ENCODE assay signal across 19 cellular contexts in the genomic region with DNA sequence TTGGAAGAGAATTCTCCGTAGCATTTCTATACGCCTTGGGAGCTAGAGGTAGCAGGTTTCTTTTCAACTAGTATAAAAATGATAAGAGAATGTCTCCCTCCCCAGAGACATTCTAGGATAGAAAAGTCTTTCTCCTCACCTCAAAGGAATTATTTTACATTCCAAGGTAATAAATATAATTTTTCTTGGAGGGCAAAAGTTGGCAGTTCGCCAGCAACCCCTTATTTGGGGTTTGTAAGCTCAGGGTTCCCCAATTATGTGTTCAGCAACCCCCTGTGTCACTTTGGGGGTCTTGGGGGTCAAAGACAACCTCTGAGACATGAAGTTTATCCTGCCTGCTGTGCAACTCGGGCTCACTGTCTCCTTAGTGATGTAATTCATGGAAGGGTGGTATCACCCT. TPM values are rescaled to one million over a fixed set of nuclear protein-coding genes. Genes with fewer than 3 reads are reported as not detected.
DNase-seq lines count a peak whose midpoint lies in the region; ATAC-seq and TF ChIP-seq lines count a peak whose summit lies in the region.
"Had no signal": no experiment of that assay in that cellular context is flagged by ENCODE, and none has a peak within 500 bp of the region (broad histone marks: within the 10 kb centered on the region; RNA-seq: fewer than 3 reads in every experiment).

No MANE protein-coding gene starts in this region.

- H3K4me1 Mint-ChIP-seq in MCF 10A (ENCODE audit: insufficient read depth, unreplicated experiment) = no peaks in the 10 kb centered on the region
- H3K4me1 Mint-ChIP-seq: CD14-positive monocyte had no signal

- no peak for TF ChIP-seq EP300 in SK-N-SH (IDR thresholded peaks at IDR 0.05; ENCODE audit: borderline replicate concordance in 1 of 2, low read depth in 1 of 2, low read length in 1 of 2)

- ATAC-seq in SK-N-SH treated with all-trans-retinoic acid at 6 μM for 48 hours (no peak), foreskin keratinocyte (no peak)

- H3K79me2 ChIP-seq in SK-N-SH (ENCODE audit: insufficient read depth) = no peaks in the 10 kb centered on the region

- CTCF ChIA-PET in SK-N-SH (lab: Yijun Ruan, JAX) = interaction anchor here (1.6 kb wide), 1 partner anchor 13 kb away, joined by 6 read pairs; no protein-coding TSS in a partner anchor
- CTCF ChIA-PET in MCF 10A (lab: Yijun Ruan, JAX) = interaction anchor here (0.6 to 1.4 kb wide), 3 partner anchors 28 to 153 kb away, joined by 3 read pairs; no protein-coding TSS in a partner anchor

- no peak overlapping the region for H3K4me3 ChIP-seq in SK-N-SH (ENCODE audit: low read depth in 2 of 2, low read length in 1 of 2)
- H3K4me3 ChIP-seq: BLaER1 had no signal

- no peaks in the 10 kb centered on the region for H3K9me3 Mint-ChIP-seq in MCF 10A (ENCODE audit: unreplicated experiment)

- no peaks in the 10 kb centered on the region for H4K20me1 ChIP-seq in SK-N-SH (ENCODE audit: insufficient read depth)
- H4K20me1 ChIP-seq: BLaER1 had no signal

- TF ChIP-seq RAD21 in SK-N-SH (IDR thresholded peaks at IDR 0.05; ENCODE audit: low read length) = no peak

- H3K4me1 ChIP-seq in SK-N-SH (ENCODE audit: control insufficient read depth in 1 of 2, insufficient read depth in 2 of 2, low read depth in 1 of 2, low read length in 1 of 2) = 0 out of 4 replicates have a peak, but pooled peaks cover 0 to 4% of the 10 kb centered on the region in 2 experiments
- no peaks in the 10 kb centered on the region for H3K4me1 ChIP-seq in foreskin keratinocyte
- H3K4me1 ChIP-seq: BE2C, BLaER1, Caco-2 had no signal

- no peaks in the 10 kb centered on the region for H3K9me3 ChIP-seq in SK-N-SH
- H3K9me3 ChIP-seq: BE2C, BLaER1, Caco-2 had no signal

- no peaks in the 10 kb centered on the region for H3K9me2 ChIP-seq in SK-N-SH

- no peak for TF ChIP-seq CTCF in SK-N-SH (IDR thresholded peaks at IDR 0.05)
- TF ChIP-seq CTCF in MCF 10A (IDR thresholded peaks at IDR 0.05; ENCODE audit: unreplicated experiment) = no peak
- TF ChIP-seq CTCF in foreskin keratinocyte (conservative IDR thresholded peaks at IDR 0.05) = no peak

- no peaks in the 10 kb centered on the region for H3K36me3 Mint-ChIP-seq in MCF 10A (ENCODE audit: insufficient read depth, unreplicated experiment)
- H3K36me3 Mint-ChIP-seq: CD14-positive monocyte; CD4-positive, CD25-positive, alpha-beta regulatory T cell had no signal

- no peak overlapping the region for H3K4me2 ChIP-seq in SK-N-SH
- H3K4me2 ChIP-seq: BLaER1 had no signal

- no peak overlapping the region for H3K27ac Mint-ChIP-seq in MCF 10A (ENCODE audit: low read depth, unreplicated experiment)
- H3K27ac Mint-ChIP-seq: CD14-positive monocyte; CD4-positive, alpha-beta memory T cell had no signal

- H3F3A ChIP-seq in SK-N-SH (replicated peaks; ENCODE audit: insufficient read depth) = no peaks in the 10 kb centered on the region

- intact Hi-C loops in MCF 10A (cut with micrococcal nuclease) = no loop called here

- DNase-seq in SK-N-SH (no peak), NCI-H226 (peak; percentile 1), MCF 10A (ENCODE audit: unreplicated experiment) (no peak), foreskin keratinocyte (no peak)
- DNase-seq: 8988T; ACHN; BE2C; C1 segment of cervical spinal cord; Caco-2; Calu3; CD4-positive, alpha-beta memory T cell; CD4-positive, CD25-positive, alpha-beta regulatory T cell; DMS79 treated with DMSO at 0.1 percent for 48 hours; GF-D8 had no signal

- H3K27ac ChIP-seq in SK-N-SH (ENCODE audit: low read depth in 2 of 2, low read length in 1 of 2) (no peak overlapping the region), foreskin keratinocyte (no peak overlapping the region)
- H3K27ac ChIP-seq: BLaER1 had no signal

- peaks cover 31% of the 10 kb centered on the region for H3K27me3 Mint-ChIP-seq in MCF 10A (ENCODE audit: insufficient read depth, unreplicated experiment)
- H3K27me3 Mint-ChIP-seq: CD4-positive, alpha-beta memory T cell had no signal

- WGBS in SK-N-SH (ENCODE audit: low lambda C conversion rate) = 51% methylated on average over 4 of the region's 4 CpGs

- H3K36me3 ChIP-seq in SK-N-SH (replicated peaks in 1 of 2; ENCODE audit: control insufficient read depth in 1 of 2, insufficient read depth in 2 of 2, low read length in 1 of 2) = no peaks in the 10 kb centered on the region
- H3K36me3 ChIP-seq: BE2C, BLaER1 had no signal

- no peak overlapping the region for H3K4me3 Mint-ChIP-seq in MCF 10A (ENCODE audit: unreplicated experiment)
- H3K4me3 Mint-ChIP-seq: CD14-positive monocyte; CD4-positive, alpha-beta memory T cell; CD4-positive, CD25-positive, alpha-beta regulatory T cell had no signal

- BruUV-seq in MCF 10A (replicated peaks; lab: Mats Ljungman, UMichigan) = no TSS peak

- H3K9ac ChIP-seq in SK-N-SH = no peak overlapping the region
- H3K9ac ChIP-seq: BLaER1 had no signal

- no peak overlapping the region for H2AFZ ChIP-seq in SK-N-SH (ENCODE audit: low read depth)

- POLR2A ChIA-PET in SK-N-SH (lab: Yijun Ruan, JAX) = no interaction called here
- POLR2A ChIA-PET in MCF 10A (lab: Yijun Ruan, JAX) = no interaction called here

- H3K27me3 ChIP-seq in SK-N-SH (ENCODE audit: insufficient read depth) (no peaks in the 10 kb centered on the region), foreskin keratinocyte (peaks cover 37% of the 10 kb centered on the region)
- H3K27me3 ChIP-seq: BE2C, BLaER1 had no signal

TF ChIP-seq in SK-N-SH, 30 proteins besides CTCF, POLR2A, EP300 and RAD21:
- TF ChIP-seq NFIC (IDR thresholded peaks at IDR 0.05; ENCODE audit: borderline replicate concordance) (0 out of 2 replicates have a peak, but pooled peaks have one; percentile 17), USF2 (IDR thresholded peaks at IDR 0.05; ENCODE audit: borderline replicate concordance, low read depth, low read length) (no peak)
TF ChIP-seq in SK-N-SH: peak in this region for 1.

TF ChIP-seq in SK-N-SH treated with all-trans-retinoic acid at 6 μM for 48 hours, 23 proteins besides CTCF, POLR2A, EP300 and RAD21 (continues in another document):
- TF ChIP-seq, protein P1, sequence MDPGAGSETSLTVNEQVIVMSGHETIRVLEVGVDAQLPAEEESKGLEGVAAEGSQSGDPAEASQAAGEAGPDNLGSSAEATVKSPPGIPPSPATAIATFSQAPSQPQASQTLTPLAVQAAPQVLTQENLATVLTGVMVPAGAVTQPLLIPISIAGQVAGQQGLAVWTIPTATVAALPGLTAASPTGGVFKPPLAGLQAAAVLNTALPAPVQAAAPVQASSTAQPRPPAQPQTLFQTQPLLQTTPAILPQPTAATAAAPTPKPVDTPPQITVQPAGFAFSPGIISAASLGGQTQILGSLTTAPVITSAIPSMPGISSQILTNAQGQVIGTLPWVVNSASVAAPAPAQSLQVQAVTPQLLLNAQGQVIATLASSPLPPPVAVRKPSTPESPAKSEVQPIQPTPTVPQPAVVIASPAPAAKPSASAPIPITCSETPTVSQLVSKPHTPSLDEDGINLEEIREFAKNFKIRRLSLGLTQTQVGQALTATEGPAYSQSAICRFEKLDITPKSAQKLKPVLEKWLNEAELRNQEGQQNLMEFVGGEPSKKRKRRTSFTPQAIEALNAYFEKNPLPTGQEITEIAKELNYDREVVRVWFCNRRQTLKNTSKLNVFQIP (CRISPR knock-in tag; IDR thresholded peaks at IDR 0.05; ENCODE audit: borderline replicate concordance, low read depth) = no peak
- TF ChIP-seq ZFP30 (CRISPR knock-in tag; IDR thresholded peaks at IDR 0.05) (no peak), CSDC2 (CRISPR knock-in tag; IDR thresholded peaks at IDR 0.05) (no peak), SNAI2 (CRISPR knock-in tag; IDR thresholded peaks at IDR 0.05) (no peak), ZFP3 (CRISPR knock-in tag; IDR thresholded peaks at IDR 0.05) (no peak), BACH2 (CRISPR knock-in tag; IDR thresholded peaks at IDR 0.05; ENCODE audit: borderline replicate concordance) (no peak), ZNF565 (CRISPR knock-in tag; conservative IDR thresholded peaks at IDR 0.05; ENCODE audit: low read depth) (no peak), ZC3H10 (CRISPR knock-in tag; IDR thresholded peaks at IDR 0.05) (no peak), ZNF70 (CRISPR knock-in tag; IDR thresholded peaks at IDR 0.05) (no peak), CSRNP3 (CRISPR knock-in tag; IDR thresholded peaks at IDR 0.05) (no peak)
- TF ChIP-seq, protein P2, sequence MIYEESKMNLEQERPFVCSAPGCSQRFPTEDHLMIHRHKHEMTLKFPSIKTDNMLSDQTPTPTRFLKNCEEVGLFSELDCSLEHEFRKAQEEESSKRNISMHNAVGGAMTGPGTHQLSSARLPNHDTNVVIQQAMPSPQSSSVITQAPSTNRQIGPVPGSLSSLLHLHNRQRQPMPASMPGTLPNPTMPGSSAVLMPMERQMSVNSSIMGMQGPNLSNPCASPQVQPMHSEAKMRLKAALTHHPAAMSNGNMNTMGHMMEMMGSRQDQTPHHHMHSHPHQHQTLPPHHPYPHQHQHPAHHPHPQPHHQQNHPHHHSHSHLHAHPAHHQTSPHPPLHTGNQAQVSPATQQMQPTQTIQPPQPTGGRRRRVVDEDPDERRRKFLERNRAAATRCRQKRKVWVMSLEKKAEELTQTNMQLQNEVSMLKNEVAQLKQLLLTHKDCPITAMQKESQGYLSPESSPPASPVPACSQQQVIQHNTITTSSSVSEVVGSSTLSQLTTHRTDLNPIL (CRISPR knock-in tag; IDR thresholded peaks at IDR 0.05; ENCODE audit: low read depth) = no peak

RNA-seq across cellular contexts. Expression of gene THEMIS, which starts 58.3 kb away (rescaled TPM):
- polyA plus RNA-seq in SK-N-SH (2012; rRNA removed) (not detected in 2 replicates), foreskin keratinocyte (not detected in 2 replicates)
- polyA plus RNA-seq in SK-N-SH (2012; cell fraction: cytosol; rRNA removed) = not detected in 2 replicates
- not detected in 2 replicates for polyA plus RNA-seq in SK-N-SH (2012; cell fraction: nucleus; rRNA removed)
- total RNA-seq in MCF 10A (2022) (not detected in 2 replicates), foreskin keratinocyte (not detected in 2 replicates)
- total RNA-seq: A673, Caco-2, Calu3 had no signal
- polyA plus RNA-seq: AG04450 had no signal
